Comparison of ENCODE assay signal across 1 cellular context in genomic region chr1:32652244-32652962, GRCh38.
TF ChIP-seq lines count a peak whose summit lies in the region.

No MANE protein-coding gene starts in this region.

TF ChIP-seq in H1, 55 proteins besides CTCF, POLR2A, EP300 and RAD21:
- TF ChIP-seq ZNF274 (IDR thresholded peaks at IDR 0.05; ENCODE audit: borderline replicate concordance, extremely low read depth, low read length) (no peak), JUND (IDR thresholded peaks at IDR 0.05; ENCODE audit: low read length) (no peak), CHD7 (IDR thresholded peaks at IDR 0.05; ENCODE audit: insufficient replicate concordance, low read length) (no peak)
